ENCODE assay signal across 20 cellular contexts in the genomic region with DNA sequence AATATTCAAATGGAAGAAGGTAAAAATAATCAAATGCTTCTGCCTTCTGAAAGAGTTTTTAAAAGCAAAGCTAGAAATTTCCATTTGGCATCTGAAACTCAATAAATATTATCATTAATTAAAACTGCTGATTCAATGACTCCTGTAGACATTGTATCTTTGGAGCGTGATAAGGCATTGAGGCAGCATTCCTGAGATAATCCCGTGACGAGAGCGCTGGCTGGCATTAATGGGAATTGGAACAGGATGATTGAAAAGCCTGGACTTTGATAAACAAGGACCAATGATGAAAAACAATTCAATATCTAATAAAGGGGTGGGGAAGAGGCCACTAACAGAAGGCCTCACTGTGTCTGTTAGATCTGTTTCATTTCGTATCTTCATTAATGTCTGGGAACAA.
DNase-seq lines count a peak whose midpoint lies in the region; ATAC-seq and TF ChIP-seq lines count a peak whose summit lies in the region.
"Had no signal": no experiment of that assay in that cellular context is flagged by ENCODE, and none has a peak within 500 bp of the region (broad histone marks: within the 10 kb centered on the region; RNA-seq: fewer than 3 reads in every experiment).

No MANE protein-coding gene starts in this region.

- no peaks in the 10 kb centered on the region for H3K27me3 Mint-ChIP-seq in brain
- H3K27me3 Mint-ChIP-seq in CD4-positive, alpha-beta memory T cell = peaks cover 7 to 12% of the 10 kb centered on the region in 2 donors
- H3K27me3 Mint-ChIP-seq: CD4-positive, CD25-positive, alpha-beta regulatory T cell had no signal

- H3K4me3 Mint-ChIP-seq in brain = peak overlapping the region in 1 of 5 experiments; percentile 35
- no peak overlapping the region for H3K4me3 Mint-ChIP-seq in CD4-positive, alpha-beta memory T cell
- H3K4me3 Mint-ChIP-seq: B cell; CD4-positive, CD25-positive, alpha-beta regulatory T cell had no signal

- H3K27ac ChIP-seq in esophagus muscularis mucosa (replicated peaks in 1 of 4) (no peak overlapping the region), stomach (no peak overlapping the region)
- H3K27ac ChIP-seq in CD4-positive, alpha-beta memory T cell (ENCODE audit: low read depth, low read length) = no peak overlapping the region
- H3K27ac ChIP-seq: BLaER1, C4-2B, GM23248 had no signal

- peaks cover 0 to 5% (median 0%) of the 10 kb centered on the region in 5 experiments for H3K9me3 Mint-ChIP-seq in brain
- H3K9me3 Mint-ChIP-seq in CD4-positive, alpha-beta memory T cell = no peaks in the 10 kb centered on the region

- H3K4me3 ChIP-seq in esophagus muscularis mucosa = no peak overlapping the region
- H3K4me3 ChIP-seq in retinal pigment epithelial cell (ENCODE audit: low read length) = no peak overlapping the region
- no peak overlapping the region for H3K4me3 ChIP-seq in stomach
- H3K4me3 ChIP-seq in CD4-positive, alpha-beta memory T cell (ENCODE audit: low read length in 2 of 2) = no peak overlapping the region
- H3K4me3 ChIP-seq: BLaER1, GM23248 had no signal

- TF ChIP-seq EP300 in esophagus muscularis mucosa (IDR thresholded peaks at IDR 0.05) = no peak
- no peak for TF ChIP-seq EP300 in stomach (IDR thresholded peaks at IDR 0.05)

- ATAC-seq in sciatic nerve = no peak

- TF ChIP-seq POLR2A in esophagus muscularis mucosa (IDR thresholded peaks at IDR 0.05; ENCODE audit: low read depth) (no peak), stomach (IDR thresholded peaks at IDR 0.05) (no peak)

- H3K36me3 ChIP-seq in esophagus muscularis mucosa = peaks cover 0 to 30% (median 7%) of the 10 kb centered on the region in 4 donors
- peaks cover 0 to 5% (median 0%) of the 10 kb centered on the region in 4 donors for H3K36me3 ChIP-seq in stomach
- no peaks in the 10 kb centered on the region for H3K36me3 ChIP-seq in CD4-positive, alpha-beta memory T cell (ENCODE audit: insufficient read depth, low read length)

- H3K4me1 ChIP-seq in esophagus muscularis mucosa (no peaks in the 10 kb centered on the region), stomach (peaks cover 0 to 3% (median 0%) of the 10 kb centered on the region in 4 donors)
- H3K4me1 ChIP-seq in CD4-positive, alpha-beta memory T cell (ENCODE audit: insufficient read depth, low read length) = no peaks in the 10 kb centered on the region

- CTCF ChIA-PET in CD4-positive, alpha-beta memory T cell (lab: Charles Lee; ENCODE audit: partially characterized antibody) = interaction anchor here (1.5 kb wide), 1 partner anchor 15 kb away, joined by 3 read pairs; no protein-coding TSS in a partner anchor

- H3K4me1 Mint-ChIP-seq in brain = peaks cover 46% of the 10 kb centered on the region
- H3K4me1 Mint-ChIP-seq in CD4-positive, alpha-beta memory T cell = no peaks in the 10 kb centered on the region
- H3K4me1 Mint-ChIP-seq: B cell had no signal

- POLR2A ChIA-PET in CD4-positive, alpha-beta memory T cell (lab: Charles Lee; ENCODE audit: partially characterized antibody) = no interaction called here

- H3K27ac Mint-ChIP-seq in brain = peak overlapping the region in 3 of 5 experiments; percentile 6 to 85 (median 67)
- no peak overlapping the region for H3K27ac Mint-ChIP-seq in CD4-positive, alpha-beta memory T cell
- H3K27ac Mint-ChIP-seq: B cell; CD4-positive, CD25-positive, alpha-beta regulatory T cell had no signal

- DNase-seq in esophagus muscularis mucosa (ENCODE audit: extremely low spot score) = peak; percentile 50
- DNase-seq in retinal pigment epithelial cell (ENCODE audit: low read depth) = peak; percentile 7
- peak; percentile 49 for DNase-seq in stomach
- DNase-seq in 8988T = no peak
- no peak for DNase-seq in CD4-positive, alpha-beta memory T cell
- DNase-seq in head of caudate nucleus = no peak
- DNase-seq in sciatic nerve (ENCODE audit: low spot score) = no peak
- DNase-seq: Calu3; CD4-positive, CD25-positive, alpha-beta regulatory T cell; COR-L47; DMS53; DMS79 treated with DMSO at 0.1 percent for 48 hours; GF-D8; GM23248; H7; HCEC 1CT had no signal

- H3K27me3 ChIP-seq in esophagus muscularis mucosa = no peaks in the 10 kb centered on the region
- no peaks in the 10 kb centered on the region for H3K27me3 ChIP-seq in stomach
- no peaks in the 10 kb centered on the region for H3K27me3 ChIP-seq in CD4-positive, alpha-beta memory T cell (ENCODE audit: insufficient read depth, low read length)
- H3K27me3 ChIP-seq: BLaER1 had no signal

- H3K36me3 Mint-ChIP-seq in brain = peaks cover 27% of the 10 kb centered on the region
- H3K36me3 Mint-ChIP-seq in CD4-positive, alpha-beta memory T cell = no peaks in the 10 kb centered on the region
- H3K36me3 Mint-ChIP-seq: CD4-positive, CD25-positive, alpha-beta regulatory T cell had no signal

- 93% methylated on average over 5 of the region's 5 CpGs for WGBS in esophagus muscularis mucosa
- WGBS in stomach, 5 donors = 25 to 56% (median 39%) methylated on average over 5 of the region's 5 CpGs

- TF ChIP-seq CTCF in brain (conservative IDR thresholded peaks at IDR 0.05) (no peak), esophagus muscularis mucosa (IDR thresholded peaks at IDR 0.05) (no peak), retinal pigment epithelial cell (conservative IDR thresholded peaks at IDR 0.05; ENCODE audit: low read depth, low read length) (no peak), stomach (IDR thresholded peaks at IDR 0.05) (no peak)

- H3K9me3 ChIP-seq in esophagus muscularis mucosa (no peaks in the 10 kb centered on the region), stomach (no peaks in the 10 kb centered on the region)
- no peaks in the 10 kb centered on the region for H3K9me3 ChIP-seq in CD4-positive, alpha-beta memory T cell (ENCODE audit: control insufficient read depth in 1 of 2, low read length in 2 of 2)
- H3K9me3 ChIP-seq: BLaER1 had no signal

- intact Hi-C loops in esophagus muscularis mucosa (cut with DNase I) (no loop called here), stomach (cut with DNase I; ENCODE audit: low total_unique reads) (no loop called here), head of caudate nucleus (cut with DNase I) (no loop called here), sciatic nerve (cut with DNase I) (no loop called here)
- intact Hi-C loops in CD4-positive, alpha-beta memory T cell (cut with micrococcal nuclease) = no loop called here

Comparison
In these comparisons a context has a peak if more than half of its experiments do, and no peak if none do; other contexts are left out.
1. H3K27ac Mint-ChIP-seq: peak in brain (3 of 5); none in CD4-positive, alpha-beta memory T cell (0 of 7).
2. DNase-seq: peak in esophagus muscularis mucosa (single experiment), retinal pigment epithelial cell (single experiment) and stomach (single experiment); none in 8988T (single experiment), CD4-positive, alpha-beta memory T cell (0 of 5), head of caudate nucleus (0 of 42) and sciatic nerve (single experiment).